In genomic region chr16:5541356-5541755, GRCh38 we compare ENCODE assay signal across 1 cellular context.
TF ChIP-seq lines count a peak whose summit lies in the region.

No MANE protein-coding gene starts in this region.

TF ChIP-seq in GM23338, 12 proteins besides CTCF, POLR2A, EP300 and RAD21 (continued from another document):
- TF ChIP-seq STAT1 (IDR thresholded peaks at IDR 0.05; ENCODE audit: unreplicated experiment) = no peak
- no peak for TF ChIP-seq EZH2 (IDR thresholded peaks at IDR 0.05; ENCODE audit: low read depth, unreplicated experiment)
- TF ChIP-seq ZNF462 (CRISPR knock-in tag; IDR thresholded peaks at IDR 0.05) = no peak
- no peak for TF ChIP-seq JUNB (IDR thresholded peaks at IDR 0.05; ENCODE audit: unreplicated experiment)
